Comparison of ENCODE assay signal across 1 cellular context in the genomic region with DNA sequence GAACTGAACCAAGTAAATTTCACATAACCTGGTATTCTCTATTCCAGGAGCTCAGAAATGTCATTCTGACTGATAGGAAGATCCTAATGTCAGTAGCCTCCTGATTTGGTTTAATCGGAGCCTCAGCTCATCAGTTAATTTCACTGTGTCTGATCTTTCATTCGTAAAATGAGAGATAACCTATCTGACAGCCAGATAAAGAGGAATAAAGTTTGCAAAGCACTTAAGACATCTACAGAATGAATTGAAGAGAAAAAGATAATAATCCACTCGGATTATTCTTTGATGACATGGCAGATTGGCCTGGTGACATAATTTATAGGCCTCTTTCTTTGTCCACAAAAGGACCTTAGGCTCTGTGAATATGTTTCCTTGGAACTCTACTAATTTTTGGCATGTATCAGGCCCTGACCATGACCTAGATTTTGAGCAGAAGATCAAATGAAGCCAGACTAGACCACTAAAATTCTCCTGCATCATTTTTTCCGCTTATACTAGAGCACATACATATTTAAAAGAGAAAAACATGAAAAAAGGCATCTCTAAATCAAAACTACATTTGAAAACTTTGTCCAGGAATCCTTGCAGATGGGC.
A peak's percentile ranks its signal among the peaks of the same experiment; 100 is the strongest.
TF ChIP-seq lines count a peak whose summit lies in the region.

No MANE protein-coding gene starts in this region.

TF ChIP-seq in HepG2, 621 proteins besides CTCF, POLR2A, EP300 and RAD21 (continued from another document):
- TF ChIP-seq, protein P1, sequence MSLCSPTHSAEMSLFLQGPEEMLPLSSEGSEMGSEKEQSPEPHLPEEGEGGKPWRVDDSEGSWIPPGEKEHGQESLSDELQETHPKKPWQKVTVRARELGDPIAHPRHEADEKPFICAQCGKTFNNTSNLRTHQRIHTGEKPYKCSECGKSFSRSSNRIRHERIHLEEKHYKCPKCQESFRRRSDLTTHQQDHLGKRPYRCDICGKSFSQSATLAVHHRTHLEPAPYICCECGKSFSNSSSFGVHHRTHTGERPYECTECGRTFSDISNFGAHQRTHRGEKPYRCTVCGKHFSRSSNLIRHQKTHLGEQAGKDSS (CRISPR knock-in tag; IDR thresholded peaks at IDR 0.05; ENCODE audit: borderline replicate concordance, low read depth) = no peak
- TF ChIP-seq MAFK (conservative IDR thresholded peaks at IDR 0.05 in 1 of 2, IDR thresholded peaks at IDR 0.05 in 1 of 2; ENCODE audit: low read length in 2 of 2) (peak in 1 of 2 experiments; percentile 37; a peak in 1 of 4 replicates), ZNF160 (CRISPR knock-in tag; IDR thresholded peaks at IDR 0.05) (no peak), MAFF (IDR thresholded peaks at IDR 0.05; ENCODE audit: low read depth, low read length) (0 out of 2 replicates have a peak, but pooled peaks have one; percentile 6), RFX3 (CRISPR knock-in tag; IDR thresholded peaks at IDR 0.05) (no peak)
- TF ChIP-seq, protein P2, sequence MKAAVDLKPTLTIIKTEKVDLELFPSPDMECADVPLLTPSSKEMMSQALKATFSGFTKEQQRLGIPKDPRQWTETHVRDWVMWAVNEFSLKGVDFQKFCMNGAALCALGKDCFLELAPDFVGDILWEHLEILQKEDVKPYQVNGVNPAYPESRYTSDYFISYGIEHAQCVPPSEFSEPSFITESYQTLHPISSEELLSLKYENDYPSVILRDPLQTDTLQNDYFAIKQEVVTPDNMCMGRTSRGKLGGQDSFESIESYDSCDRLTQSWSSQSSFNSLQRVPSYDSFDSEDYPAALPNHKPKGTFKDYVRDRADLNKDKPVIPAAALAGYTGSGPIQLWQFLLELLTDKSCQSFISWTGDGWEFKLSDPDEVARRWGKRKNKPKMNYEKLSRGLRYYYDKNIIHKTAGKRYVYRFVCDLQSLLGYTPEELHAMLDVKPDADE (CRISPR knock-in tag; IDR thresholded peaks at IDR 0.05) = no peak
